8 cellular contexts compared by ENCODE assay signal in the genomic region with DNA sequence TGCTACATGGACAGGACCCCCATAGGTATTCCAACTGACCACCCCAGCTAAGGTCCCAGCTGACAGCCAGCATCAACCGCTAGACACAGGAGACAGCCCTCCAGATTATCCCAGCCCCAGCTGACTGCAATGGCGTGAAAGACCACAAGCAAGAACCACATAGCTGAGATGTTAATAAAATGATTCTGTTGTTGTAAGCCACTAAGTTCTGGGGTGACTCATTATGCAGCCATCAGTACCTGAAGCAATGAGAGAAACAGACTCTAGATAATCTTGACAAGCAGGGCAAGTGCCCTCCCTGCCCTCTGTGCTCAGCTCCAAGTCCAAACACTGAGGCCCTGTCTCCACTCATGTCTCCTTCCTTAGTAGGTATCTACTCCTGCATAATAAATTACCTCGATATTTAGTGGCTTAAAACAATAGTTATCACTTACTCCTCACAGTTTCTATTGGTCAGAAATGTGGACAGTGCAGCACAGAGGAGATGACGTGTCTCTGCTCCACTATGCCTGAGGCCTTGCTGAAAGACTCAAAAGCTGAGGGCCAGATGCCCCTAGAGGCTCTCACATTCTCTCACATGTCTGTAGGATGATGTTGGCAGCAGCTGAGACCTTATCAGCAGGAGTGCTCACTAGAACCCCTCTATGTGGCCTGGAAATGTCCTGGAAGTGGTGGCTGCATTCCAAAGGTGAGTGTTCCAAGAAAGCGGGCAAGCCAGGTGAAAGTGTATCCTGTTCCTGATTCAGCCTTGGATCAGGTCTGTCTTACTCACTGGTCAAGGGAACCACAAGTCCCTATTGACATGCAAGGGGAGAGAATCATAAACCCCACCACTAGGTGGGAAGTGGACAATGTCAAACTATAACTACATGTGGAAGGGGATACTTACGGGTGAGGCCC. TPM values are rescaled to one million over a fixed set of nuclear protein-coding genes. Genes with fewer than 3 reads are reported as not detected.
DNase-seq lines count a peak whose midpoint lies in the region; ATAC-seq and TF ChIP-seq lines count a peak whose summit lies in the region.

No MANE protein-coding gene starts in this region.

- H3K27ac ChIP-seq in tibial nerve: peak overlapping the region in 3 of 4 donors; percentile 92 to 96 (median 96)

- TF ChIP-seq EP300 in tibial nerve (IDR thresholded peaks at IDR 0.05): no peak

- no peaks in the 10 kb centered on the region for H3K27me3 Mint-ChIP-seq in activated naive CD4-positive, alpha-beta T cell treated with anti-CD3 and anti-CD28 coated beads, Interleukin-2, amount 50 U/mL, for 24 hours
- H3K27me3 Mint-ChIP-seq in activated naive CD8-positive, alpha-beta T cell: no peaks in the 10 kb centered on the region

- ATAC-seq in HG03097 (IDR thresholded peaks at IDR 0.05; ENCODE audit: low FRiP score, unreplicated experiment): no peak

- no peak for TF ChIP-seq POLR2A in tibial nerve (IDR thresholded peaks at IDR 0.05)

- no peaks in the 10 kb centered on the region for H3K9me3 ChIP-seq in tibial nerve

- H3K27ac Mint-ChIP-seq in activated naive CD4-positive, alpha-beta T cell treated with anti-CD3 and anti-CD28 coated beads, Interleukin-2, amount 50 U/mL, for 24 hours: peak overlapping the region; percentile 81
- H3K27ac Mint-ChIP-seq in activated naive CD8-positive, alpha-beta T cell: peak overlapping the region; percentile 76

- peak in 1 of 5 experiments; percentile 11 for TF ChIP-seq CTCF in tibial nerve (IDR thresholded peaks at IDR 0.05)

- 71 to 79% methylated on average over 6 of the region's 6 CpGs for WGBS in tibial nerve, 2 donors

- peaks cover 0 to 88% (median 65%) of the 10 kb centered on the region in 4 donors for H3K4me1 ChIP-seq in tibial nerve

- peak overlapping the region; percentile 66 for H3K4me3 Mint-ChIP-seq in activated naive CD4-positive, alpha-beta T cell treated with anti-CD3 and anti-CD28 coated beads, Interleukin-2, amount 50 U/mL, for 24 hours
- peak overlapping the region; percentile 88 for H3K4me3 Mint-ChIP-seq in activated naive CD8-positive, alpha-beta T cell

- H3K36me3 Mint-ChIP-seq in activated naive CD4-positive, alpha-beta T cell treated with anti-CD3 and anti-CD28 coated beads, Interleukin-2, amount 50 U/mL, for 24 hours: peaks cover 3% of the 10 kb centered on the region
- no peaks in the 10 kb centered on the region for H3K36me3 Mint-ChIP-seq in activated naive CD8-positive, alpha-beta T cell

- peaks cover 0 to 19% (median 0%) of the 10 kb centered on the region in 3 donors for H3K36me3 ChIP-seq in tibial nerve

- DNase-seq in activated naive CD4-positive, alpha-beta T cell treated with Interleukin-2 at 50 U/mL for 16 hours: no peak
- DNase-seq in hepatic stellate cell (ENCODE audit: low spot score): peak; percentile 78
- no peak for DNase-seq in tibial nerve (ENCODE audit: low spot score in 2 of 2)
- no peak for DNase-seq in stimulated activated CD4-positive, alpha-beta T cell treated with anti-CD3 and anti-CD28 coated beads, Interleukin-4, amount 100 ng/mL, for 24 hours
- no peak for DNase-seq in 8988T

- H3K9me3 Mint-ChIP-seq in activated naive CD4-positive, alpha-beta T cell treated with anti-CD3 and anti-CD28 coated beads, Interleukin-2, amount 50 U/mL, for 24 hours: no peaks in the 10 kb centered on the region
- H3K9me3 Mint-ChIP-seq in activated naive CD8-positive, alpha-beta T cell (ENCODE audit: low read depth): no peaks in the 10 kb centered on the region

- H3K27me3 ChIP-seq in tibial nerve: no peaks in the 10 kb centered on the region

- H3K4me3 ChIP-seq in tibial nerve: no peak overlapping the region

- H3K4me1 Mint-ChIP-seq in activated naive CD4-positive, alpha-beta T cell treated with anti-CD3 and anti-CD28 coated beads, Interleukin-2, amount 50 U/mL, for 24 hours: peaks cover 78% of the 10 kb centered on the region
- H3K4me1 Mint-ChIP-seq in activated naive CD8-positive, alpha-beta T cell (ENCODE audit: low read depth): peaks cover 79% of the 10 kb centered on the region

RNA-seq across cellular contexts. Expression of a gene that starts 2.5 kb away (rescaled TPM):
- total RNA-seq in tibial nerve: 100 to 1,000 TPM; 161 to 216 (median 195) TPM
